Comparison of ENCODE assay signal across 15 cellular contexts in genomic region chrX:104806346-104806745, GRCh38.
DNase-seq lines count a peak whose midpoint lies in the region; ATAC-seq and TF ChIP-seq lines count a peak whose summit lies in the region.
"Had no signal": no experiment of that assay in that cellular context is flagged by ENCODE, and none has a peak within 500 bp of the region (broad histone marks: within the 10 kb centered on the region; RNA-seq: fewer than 3 reads in every experiment).

No MANE protein-coding gene starts in this region.

- TF ChIP-seq CTCF in PC-9 (conservative IDR thresholded peaks at IDR 0.05) (no peak), retinal pigment epithelial cell (conservative IDR thresholded peaks at IDR 0.05; ENCODE audit: low read depth, low read length) (no peak), RWPE1 (conservative IDR thresholded peaks at IDR 0.05; ENCODE audit: low read depth) (no peak), spleen (IDR thresholded peaks at IDR 0.05 in 8 of 11, conservative IDR thresholded peaks at IDR 0.05 in 3 of 11) (no peak)

- intact Hi-C loops in PC-9 (cut with micrococcal nuclease; ENCODE audit: unreplicated experiment) = loop anchor here (5.0 kb wide), 1 partner anchor 374 kb away; no protein-coding TSS in a partner anchor
- intact Hi-C loops in spleen (cut with DNase I; ENCODE audit: low total_unique reads) = no loop called here

- ATAC-seq in GM21825 (IDR thresholded peaks at IDR 0.05; ENCODE audit: unreplicated experiment) = no peak

- TF ChIP-seq POLR2A in spleen (IDR thresholded peaks at IDR 0.05) = no peak

- H3F3A ChIP-seq in PC-9 (ENCODE audit: insufficient read depth, low read depth) = peaks cover 12% of the 10 kb centered on the region; the same call in 1 of the 2 replicates

- H3K4me1 ChIP-seq in PC-9 (replicated peaks; ENCODE audit: insufficient read depth) (peaks cover 41% of the 10 kb centered on the region), mesendoderm (ENCODE audit: control insufficient read depth, low read depth, low read length) (no peaks in the 10 kb centered on the region), spleen (no peaks in the 10 kb centered on the region)

- H2BK5ac ChIP-seq in mesendoderm (ENCODE audit: low read length) = no peak overlapping the region

- no CpG with 5 or more reads among the region's 2 CpGs for WGBS in mesendoderm (ENCODE audit: extremely low coverage, insufficient coverage, low lambda C conversion rate)
- 56 to 76% (median 67%) methylated on average over 1 to 2 of the region's 2 CpGs for WGBS in spleen, 5 donors

- H3K23ac ChIP-seq in mesendoderm (ENCODE audit: low read length) = no peak overlapping the region

- H3K27ac ChIP-seq in PC-9 (peak overlapping the region; percentile 83), mesendoderm (ENCODE audit: low read depth, low read length) (no peak overlapping the region), RWPE1 (no peak overlapping the region), spleen (no peak overlapping the region)

- H3K9ac ChIP-seq in mesendoderm (ENCODE audit: low read length) = no peak overlapping the region

- no peak overlapping the region for H4K8ac ChIP-seq in mesendoderm (ENCODE audit: low read depth, low read length)

- no peak overlapping the region for H3K18ac ChIP-seq in mesendoderm (ENCODE audit: low read length)

- H4K5ac ChIP-seq in mesendoderm (ENCODE audit: low read length) = no peak overlapping the region

- no peak overlapping the region for H2AK5ac ChIP-seq in mesendoderm (ENCODE audit: low read length)

- CTCF ChIA-PET in PC-9 (lab: Charles Lee) = no interaction called here
- CTCF ChIA-PET in RWPE1 (lab: Yijun Ruan, JAX) = no interaction called here

- no peaks in the 10 kb centered on the region for H4K20me1 ChIP-seq in PC-9 (ENCODE audit: insufficient read depth)

- H2BK15ac ChIP-seq in mesendoderm (replicated peaks; ENCODE audit: low read depth) = no peak overlapping the region

- H3K4me2 ChIP-seq in PC-9 = peak overlapping the region; percentile 34
- H3K4me2 ChIP-seq in mesendoderm (ENCODE audit: low read length) = no peak overlapping the region

- no peak overlapping the region for H2BK120ac ChIP-seq in mesendoderm (ENCODE audit: low read depth, low read length)

- DNase-seq in DMS53 treated with DMSO at 0.1 percent for 48 hours (lab: John Stamatoyannopoulos, UW; ENCODE audit: unreplicated experiment) (peak; percentile 25), PC-9 (peak; percentile 27 to 93), mesendoderm (peak; percentile 19), retinal pigment epithelial cell (ENCODE audit: low read depth) (peak; percentile 0), RWPE1 (ENCODE audit: low spot score) (no peak), spleen (no peak), NCI-H1930 (lab: John Stamatoyannopoulos, UW) (no peak)
- DNase-seq: C1 segment of cervical spinal cord; Calu3; CD4-positive, alpha-beta T cell; DMS 273 treated with DMSO at 0.1 percent for 48 hours; DMS79 treated with DMSO at 0.1 percent for 48 hours; EL; GDM1 had no signal

- no peaks in the 10 kb centered on the region for H3K79me1 ChIP-seq in mesendoderm (ENCODE audit: low read length)

- H3K79me2 ChIP-seq in PC-9 (ENCODE audit: low read depth) (no peaks in the 10 kb centered on the region), mesendoderm (ENCODE audit: control insufficient read depth, insufficient read depth, low read length) (no peaks in the 10 kb centered on the region)

- no peaks in the 10 kb centered on the region for H3K9me3 ChIP-seq in PC-9 (ENCODE audit: insufficient read depth, low read depth)
- no peaks in the 10 kb centered on the region for H3K9me3 ChIP-seq in spleen

- no peak overlapping the region for H3K56ac ChIP-seq in mesendoderm (ENCODE audit: low read length)

- no peak overlapping the region for H3K4ac ChIP-seq in mesendoderm (ENCODE audit: low read depth, low read length)

- H3K27me3 ChIP-seq in PC-9 (ENCODE audit: insufficient read depth, low read depth) = no peaks in the 10 kb centered on the region
- no peaks in the 10 kb centered on the region for H3K27me3 ChIP-seq in mesendoderm (ENCODE audit: insufficient read depth, low read length, poor library complexity)
- H3K27me3 ChIP-seq in spleen (replicated peaks in 1 of 7) = no peaks in the 10 kb centered on the region

- H2AFZ ChIP-seq in PC-9 = no peak overlapping the region

- H3K9me2 ChIP-seq in PC-9 (ENCODE audit: insufficient read depth) = no peaks in the 10 kb centered on the region

- no TSS peak for BruUV-seq in PC-9 (replicated peaks; lab: Mats Ljungman, UMichigan)

- H3K36me3 ChIP-seq in PC-9 (ENCODE audit: low read depth) = no peaks in the 10 kb centered on the region
- H3K36me3 ChIP-seq in mesendoderm (ENCODE audit: control insufficient read depth, insufficient read depth, low read length) = no peaks in the 10 kb centered on the region
- no peaks in the 10 kb centered on the region for H3K36me3 ChIP-seq in spleen

- POLR2A ChIA-PET in PC-9 (lab: Charles Lee; ENCODE audit: unreplicated experiment) = no interaction called here
- POLR2A ChIA-PET in RWPE1 (lab: Yijun Ruan, JAX; ENCODE audit: low non-redundant PET) = no interaction called here

- no peak overlapping the region for H3K4me3 ChIP-seq in PC-9
- no peak overlapping the region for H3K4me3 ChIP-seq in mesendoderm (ENCODE audit: low read length)
- H3K4me3 ChIP-seq in retinal pigment epithelial cell (ENCODE audit: low read length) = no peak overlapping the region
- H3K4me3 ChIP-seq in spleen = no peak overlapping the region

Comparison
In these comparisons a context has a peak if more than half of its experiments do, and no peak if none do; other contexts are left out.
1. DNase-seq: peak in DMS53 treated with DMSO at 0.1 percent for 48 hours (single experiment), PC-9 (2 of 2), mesendoderm (single experiment) and retinal pigment epithelial cell (single experiment); none in RWPE1 (single experiment), spleen (single experiment) and NCI-H1930 (0 of 2).